In genomic region chr10:117139581-117140524, GRCh38 we compare ENCODE assay signal across 28 cellular contexts. TPM values are rescaled to one million over a fixed set of nuclear protein-coding genes. Genes with fewer than 3 reads are reported as not detected.
DNase-seq lines count a peak whose midpoint lies in the region; ATAC-seq, FAIRE-seq and TF ChIP-seq lines count a peak whose summit lies in the region.
"Had no signal": no experiment of that assay in that cellular context is flagged by ENCODE, and none has a peak within 500 bp of the region (broad histone marks: within the 10 kb centered on the region; RNA-seq: fewer than 3 reads in every experiment).

No MANE protein-coding gene starts in this region.

- dilution Hi-C loops in endothelial cell of umbilical vein (cut with MboI; ENCODE audit: extremely low pct_ligation_motif_present, low sequenced_read_pairs) = no loop called here

- peaks cover 85% of the 10 kb centered on the region for H3K27me3 ChIP-seq in SK-N-SH (ENCODE audit: insufficient read depth)
- H3K27me3 ChIP-seq in endothelial cell of umbilical vein (ENCODE audit: control insufficient read depth in 2 of 2, insufficient read depth in 2 of 2, low read length in 2 of 2) = peaks cover 65 to 88% of the 10 kb centered on the region in 2 experiments
- H3K27me3 ChIP-seq in neural cell (ENCODE audit: insufficient read depth, low read depth, low read length) = peaks cover 67% of the 10 kb centered on the region
- no peaks in the 10 kb centered on the region for H3K27me3 ChIP-seq in testis
- H3K27me3 ChIP-seq: SJCRH30 had no signal

- H3K9me1 ChIP-seq in endothelial cell of umbilical vein (replicated peaks; ENCODE audit: control insufficient read depth, extremely low read depth, insufficient read depth, low read length) = no peaks in the 10 kb centered on the region

- H3K79me2 ChIP-seq in SK-N-SH (ENCODE audit: insufficient read depth) (no peaks in the 10 kb centered on the region), endothelial cell of umbilical vein (ENCODE audit: control insufficient read depth, insufficient read depth, low read length) (no peaks in the 10 kb centered on the region), neural cell (replicated peaks; ENCODE audit: insufficient read depth, low read length) (peaks cover 37% of the 10 kb centered on the region)

- no peak overlapping the region for H3K4me3 ChIP-seq in SK-N-SH (ENCODE audit: low read depth in 2 of 2, low read length in 1 of 2)
- H3K4me3 ChIP-seq in endothelial cell of umbilical vein (replicated peaks in 1 of 3; ENCODE audit: insufficient read depth in 1 of 3, low read depth in 1 of 3, low read length in 3 of 3) = no peak overlapping the region
- H3K4me3 ChIP-seq in neural cell (ENCODE audit: low read length) = peak overlapping the region; percentile 15
- H3K4me3 ChIP-seq in testis = peak overlapping the region; percentile 11 to 12
- H3K4me3 ChIP-seq: cardiac muscle cell, K562, MG63, SJCRH30, uterus had no signal

- H2AFZ ChIP-seq in SK-N-SH (ENCODE audit: low read depth) (no peak overlapping the region), endothelial cell of umbilical vein (ENCODE audit: low read depth, low read length) (no peak overlapping the region), neural cell (ENCODE audit: low read depth, low read length) (no peak overlapping the region)

- H3K9me3 ChIP-seq in SK-N-SH = no peaks in the 10 kb centered on the region
- H3K9me3 ChIP-seq in endothelial cell of umbilical vein (replicated peaks; ENCODE audit: control insufficient read depth, insufficient read depth, low read length) = no peaks in the 10 kb centered on the region
- peaks cover 4% of the 10 kb centered on the region for H3K9me3 ChIP-seq in neural cell (ENCODE audit: low read length)
- H3K9me3 ChIP-seq in testis = no peaks in the 10 kb centered on the region
- H3K9me3 ChIP-seq: MG63 had no signal

- H3K9me2 ChIP-seq in SK-N-SH (no peaks in the 10 kb centered on the region), neural cell (ENCODE audit: insufficient read depth, low read length) (no peaks in the 10 kb centered on the region)

- H3K4me2 ChIP-seq in SK-N-SH (no peak overlapping the region), endothelial cell of umbilical vein (ENCODE audit: insufficient read depth, low read length) (no peak overlapping the region), neural cell (ENCODE audit: low read length) (no peak overlapping the region)

- TF ChIP-seq EP300 in SK-N-SH (IDR thresholded peaks at IDR 0.05; ENCODE audit: borderline replicate concordance in 1 of 2, low read depth in 1 of 2, low read length in 1 of 2) (no peak), neural cell (conservative IDR thresholded peaks at IDR 0.05; ENCODE audit: poor library complexity, severe bottlenecking) (no peak)

- BruUV-seq in endothelial cell of umbilical vein (replicated peaks; lab: Mats Ljungman, UMichigan) = no TSS peak

- CTCF ChIA-PET in SK-N-SH (lab: Yijun Ruan, JAX) (interaction anchor here (0.8 to 2.7 kb wide), 5 partner anchors 9 to 343 kb away, joined by 3 to 12 read pairs (median 5); no protein-coding TSS in a partner anchor), endothelial cell of umbilical vein (lab: Charles Lee) (interaction anchor here (0.8 to 2.6 kb wide), 5 partner anchors 10 to 35 kb away, joined by 3 to 5 read pairs (median 4); no protein-coding TSS in a partner anchor)

- POLR2A ChIA-PET in SK-N-SH (lab: Yijun Ruan, JAX) (no interaction called here), endothelial cell of umbilical vein (lab: Charles Lee) (no interaction called here)

- H3K4me1 ChIP-seq in SK-N-SH (ENCODE audit: control insufficient read depth in 1 of 2, insufficient read depth in 2 of 2, low read depth in 1 of 2, low read length in 1 of 2) (peaks cover 0 to 2% of the 10 kb centered on the region in 2 experiments; a peak in 1 of 4 replicates), endothelial cell of umbilical vein (ENCODE audit: control insufficient read depth, extremely low read depth, insufficient read depth, low read length) (peaks cover 7% of the 10 kb centered on the region), testis (no peaks in the 10 kb centered on the region)
- H3K4me1 ChIP-seq: SJCRH30 had no signal

- intact Hi-C loops in endothelial cell of umbilical vein (cut with micrococcal nuclease) = loop anchor here (5.0 kb wide), 1 partner anchor 193 kb away; no protein-coding TSS in a partner anchor
- intact Hi-C loops in testis (cut with DNase I; ENCODE audit: low total_unique reads) = no loop called here
- intact Hi-C loops in cardiac septum (cut with DNase I) = no loop called here

- DNase-seq in SK-N-SH (peak; percentile 45), endothelial cell of umbilical vein (ENCODE audit: low read depth, low spot score) (no peak), testis (no peak), NCI-H82 (lab: John Stamatoyannopoulos, UW) (no peak), activated gamma-delta T cell (lab: John Stamatoyannopoulos, UW) (no peak), cardiac septum (ENCODE audit: low spot score) (no peak)
- DNase-seq: 8988T; activated CD4-positive, alpha-beta T cell treated with anti-CD3 and anti-CD28 coated beads, Interleukin-2, amount 50 U/mL, for 4 hours; activated CD4-positive, CD25-positive, alpha-beta regulatory T cell; activated CD8-positive, alpha-beta memory T cell treated with anti-CD3 and anti-CD28 coated beads, Interleukin-2, amount 50 U/mL, for 4 hours; HCEC 1CT; left cardiac atrium; mammary epithelial cell; MG63; NCI-H2081; stimulated activated naive CD4-positive, alpha-beta T cell treated with Interleukin-2 at 50 U/mL for 16 hours; T-helper 1 cell; uterus had no signal

- no peaks in the 10 kb centered on the region for H3K36me3 ChIP-seq in SK-N-SH (replicated peaks in 1 of 2; ENCODE audit: control insufficient read depth in 1 of 2, insufficient read depth in 2 of 2, low read length in 1 of 2)
- H3K36me3 ChIP-seq in endothelial cell of umbilical vein (ENCODE audit: control insufficient read depth in 2 of 2, extremely low read depth in 1 of 2, insufficient read depth in 2 of 2, low read length in 2 of 2) = no peaks in the 10 kb centered on the region
- H3K36me3 ChIP-seq in neural cell (ENCODE audit: insufficient read depth, low read length) = no peaks in the 10 kb centered on the region
- no peaks in the 10 kb centered on the region for H3K36me3 ChIP-seq in testis (ENCODE audit: low read depth, missing control alignments)
- H3K36me3 ChIP-seq: cardiac muscle cell, MG63, SJCRH30, uterus had no signal

- H4K20me1 ChIP-seq in SK-N-SH (ENCODE audit: insufficient read depth) (no peaks in the 10 kb centered on the region), endothelial cell of umbilical vein (replicated peaks; ENCODE audit: control insufficient read depth, extremely low read depth, insufficient read depth, low read length) (no peaks in the 10 kb centered on the region), neural cell (ENCODE audit: insufficient read depth) (no peaks in the 10 kb centered on the region)

- TF ChIP-seq POLR2A in endothelial cell of umbilical vein (IDR thresholded peaks at IDR 0.05; ENCODE audit: low read depth, low read length) = no peak
- no peak for TF ChIP-seq POLR2A in testis (IDR thresholded peaks at IDR 0.05)

- FAIRE-seq in endothelial cell of umbilical vein (lab: Jason Lieb, UNC) = no peak
- FAIRE-seq: GM12891, K562 had no signal

- H3F3A ChIP-seq in SK-N-SH (replicated peaks; ENCODE audit: insufficient read depth) (no peaks in the 10 kb centered on the region), neural cell (ENCODE audit: insufficient read depth, low read length, poor library complexity, severe bottlenecking) (no peaks in the 10 kb centered on the region)

- 20% methylated on average over 21 of the region's 72 CpGs for WGBS in SK-N-SH (ENCODE audit: low lambda C conversion rate)
- 3% methylated on average over 62 of the region's 72 CpGs; no CpG with 5 or more reads in 1 of the 2 donors for WGBS in testis, 2 donors

- no peak; the same call in 2 of the 3 replicates for ATAC-seq in SK-N-SH treated with all-trans-retinoic acid at 6 μM for 48 hours
- ATAC-seq: K562, left cardiac atrium had no signal

- H3K9ac ChIP-seq in SK-N-SH = no peak overlapping the region
- no peak overlapping the region for H3K9ac ChIP-seq in endothelial cell of umbilical vein (replicated peaks; ENCODE audit: extremely low read depth, insufficient read depth, low read length)
- H3K9ac ChIP-seq in neural cell (ENCODE audit: low read length) = no peak overlapping the region

- H3K27ac ChIP-seq in SK-N-SH (ENCODE audit: low read depth in 2 of 2, low read length in 1 of 2) = no peak overlapping the region
- H3K27ac ChIP-seq in endothelial cell of umbilical vein (ENCODE audit: insufficient read depth, low read depth, low read length) = no peak overlapping the region
- H3K27ac ChIP-seq in neural cell (ENCODE audit: low read length) = no peak overlapping the region
- H3K27ac ChIP-seq in testis = no peak overlapping the region
- H3K27ac ChIP-seq: cardiac muscle cell, SJCRH30, uterus had no signal

- TF ChIP-seq RAD21 in SK-N-SH (IDR thresholded peaks at IDR 0.05; ENCODE audit: low read length) (no peak), neural cell (conservative IDR thresholded peaks at IDR 0.05) (no peak)

- no peak for TF ChIP-seq CTCF in SK-N-SH (IDR thresholded peaks at IDR 0.05)
- TF ChIP-seq CTCF in endothelial cell of umbilical vein (IDR thresholded peaks at IDR 0.05; ENCODE audit: extremely low read depth in 1 of 2, insufficient read depth in 1 of 2, low read depth in 1 of 2, low read length in 2 of 2) = no peak
- no peak for TF ChIP-seq CTCF in neural cell (IDR thresholded peaks at IDR 0.05; ENCODE audit: poor library complexity, severe bottlenecking)
- TF ChIP-seq CTCF in testis (IDR thresholded peaks at IDR 0.05) = no peak

RNA-seq across cellular contexts. Expression of gene VAX1, which starts 1.8 kb away (rescaled TPM):
- not detected in 2 replicates for polyA plus RNA-seq in SK-N-SH (2012; rRNA removed)
- polyA plus RNA-seq in SK-N-SH (2012; cell fraction: cytosol; rRNA removed) = not detected in 2 replicates
- polyA plus RNA-seq in SK-N-SH (2012; cell fraction: nucleus; rRNA removed) = not detected in 2 replicates
- not detected in 2 replicates for total RNA-seq in endothelial cell of umbilical vein
- not detected in 2 replicates for polyA plus RNA-seq in endothelial cell of umbilical vein
- polyA plus RNA-seq in endothelial cell of umbilical vein (2011; cell fraction: cytosol; rRNA removed) = not detected in 2 replicates
- not detected in 2 replicates for polyA plus RNA-seq in endothelial cell of umbilical vein (2011; cell fraction: nucleus; rRNA removed)
- polyA plus RNA-seq in endothelial cell of umbilical vein (2012) = not detected in 2 replicates
- polyA minus RNA-seq in endothelial cell of umbilical vein = not detected in 2 replicates
- not detected for polyA minus RNA-seq in endothelial cell of umbilical vein (2011; cell fraction: cytosol; rRNA and poly(A)+ RNA removed)
- not detected in 2 replicates for polyA minus RNA-seq in endothelial cell of umbilical vein (2011; cell fraction: nucleus; rRNA and poly(A)+ RNA removed)
- 0.63 and 0.70 TPM in 2 replicates for polyA plus RNA-seq in neural cell
- polyA minus RNA-seq in neural cell = 0.49 and 0.58 TPM in 2 replicates
- total RNA-seq in testis = under 1 TPM; 0.56 to 0.71 TPM
- 0.47 TPM for polyA plus RNA-seq in testis (ENCODE audit: insufficient read depth, low read depth, low replicate concordance)
- not detected for total RNA-seq in cardiac septum
- total RNA-seq: cardiac muscle cell, fibroblast of lung, K562, left cardiac atrium, mammary epithelial cell, progenitor cell of endocrine pancreas, RPMI7951, SJCRH30, uterus had no signal
- polyA plus RNA-seq: cardiac muscle cell, CD14-positive monocyte, fibroblast of lung, K562, mammary epithelial cell had no signal

RNA-seq across cellular contexts. Expression of gene KCNK18, which starts 57.4 kb away (rescaled TPM):
- polyA plus RNA-seq in SK-N-SH (2012; rRNA removed) (not detected in 2 replicates), endothelial cell of umbilical vein (not detected in 2 replicates), neural cell (not detected in 2 replicates), testis (ENCODE audit: insufficient read depth, low read depth, low replicate concordance) (0.66 TPM)
- not detected in 2 replicates for polyA plus RNA-seq in SK-N-SH (2012; cell fraction: cytosol; rRNA removed)
- not detected in 2 replicates for polyA plus RNA-seq in SK-N-SH (2012; cell fraction: nucleus; rRNA removed)
- total RNA-seq in endothelial cell of umbilical vein (not detected in 2 replicates), testis (not detected), cardiac septum (not detected)
- polyA plus RNA-seq in endothelial cell of umbilical vein (2011; cell fraction: cytosol; rRNA removed) = not detected in 2 replicates
- polyA plus RNA-seq in endothelial cell of umbilical vein (2011; cell fraction: nucleus; rRNA removed) = not detected in 2 replicates
- not detected in 2 replicates for polyA plus RNA-seq in endothelial cell of umbilical vein (2012)
- polyA minus RNA-seq in endothelial cell of umbilical vein (not detected in 2 replicates), neural cell (not detected in 2 replicates)
- polyA minus RNA-seq in endothelial cell of umbilical vein (2011; cell fraction: cytosol; rRNA and poly(A)+ RNA removed) = not detected
- polyA minus RNA-seq in endothelial cell of umbilical vein (2011; cell fraction: nucleus; rRNA and poly(A)+ RNA removed) = not detected in 2 replicates
- total RNA-seq: cardiac muscle cell, fibroblast of lung, K562, left cardiac atrium, mammary epithelial cell, progenitor cell of endocrine pancreas, RPMI7951, SJCRH30, uterus had no signal
- polyA plus RNA-seq: cardiac muscle cell, CD14-positive monocyte, fibroblast of lung, K562, mammary epithelial cell had no signal

Comparison
In these comparisons a context has a peak if more than half of its experiments do, and no peak if none do; other contexts are left out.
1. H3K4me3 ChIP-seq: peak in neural cell (single experiment) and testis (2 of 2); none in SK-N-SH (0 of 2) and endothelial cell of umbilical vein (0 of 3).